In genomic region chr17:75238684-75239191, GRCh38 we compare ENCODE assay signal across 1 cellular context.
TF ChIP-seq lines count a peak whose summit lies in the region.

No MANE protein-coding gene starts in this region.

TF ChIP-seq in IMR-90, 13 proteins besides CTCF, POLR2A, EP300 and RAD21:
- TF ChIP-seq SMC3 (IDR thresholded peaks at IDR 0.05; ENCODE audit: low read depth, low read length) (peak; percentile 63), NFE2L2 (IDR thresholded peaks at IDR 0.05; ENCODE audit: low read depth, low read length) (no peak)
